20 cellular contexts compared by ENCODE assay signal in the genomic region with DNA sequence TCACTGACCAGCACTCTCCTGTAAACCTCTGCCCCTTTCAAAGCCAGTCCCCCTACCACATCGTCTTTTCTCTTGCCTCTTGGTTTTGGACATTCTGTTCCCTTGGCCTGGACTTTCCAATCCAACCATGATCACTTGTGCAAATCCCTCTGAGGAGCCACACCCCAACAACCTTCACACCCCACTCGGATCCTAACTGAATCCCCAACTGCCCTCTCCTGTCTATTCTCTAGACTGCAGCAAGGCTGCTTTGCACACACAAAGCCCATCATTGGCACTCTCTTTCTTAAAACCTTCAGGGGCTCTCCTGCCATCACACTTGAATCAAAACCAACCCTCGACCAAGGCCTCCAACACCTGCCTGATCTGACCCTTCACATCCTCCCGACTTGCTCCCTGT.
"Had no signal": no experiment of that assay in that cellular context is flagged by ENCODE, and none has a peak within 500 bp of the region (broad histone marks: within the 10 kb centered on the region; RNA-seq: fewer than 3 reads in every experiment).

No MANE protein-coding gene starts in this region.

- DNase-seq: activated B cell treated with CpG ODN at 0.5 μM for 24 hours; activated CD4-positive, alpha-beta T cell treated with anti-CD3 and anti-CD28 coated beads for 48 hours; activated CD8-positive, alpha-beta T cell treated with anti-CD3 and anti-CD28 coated beads for 36 hours; activated effector memory CD4-positive, alpha-beta T cell treated with anti-CD3 and anti-CD28 coated beads, Interleukin-2, amount 50 U/mL, for 16 hours; activated T-cell treated with anti-CD3 and anti-CD28 coated beads, Interleukin-2, amount 50 U/mL, for 4 hours; effector memory CD4-positive, alpha-beta T cell; foreskin melanocyte; head of caudate nucleus; left colon; midbrain; posterior cingulate gyrus; stimulated activated CD4-positive, alpha-beta T cell treated with anti-CD3 and anti-CD28 coated beads, Interleukin-15, amount 100 ng/mL, for 24 hours; stimulated activated CD4-positive, alpha-beta T cell treated with anti-CD3 and anti-CD28 coated beads, Interleukin-4, amount 100 ng/mL, for 1 hour; stimulated activated naive B cell treated with anti-CD40 and anti-IgM and Interleukin-4, amounts not matched to agents 10 μg/mL and 1 μg/mL and 100 μg/mL, for 72 hours; T-helper 17 cell; tibial artery; uterus had no signal

- H3K4me3 ChIP-seq: right atrium auricular region, skin epidermis, tibial artery, uterus had no signal

- H3K9me3 ChIP-seq: right atrium auricular region, tibial artery, uterus had no signal

- H3K27ac ChIP-seq: epithelial cell of prostate, right atrium auricular region, skin epidermis, tibial artery, uterus had no signal

- H3K36me3 ChIP-seq: right atrium auricular region, tibial artery, uterus had no signal

- H3K27me3 ChIP-seq: right atrium auricular region, tibial artery, uterus had no signal

- ATAC-seq: activated CD8-positive, alpha-beta T cell treated with anti-CD3 and anti-CD28 coated beads for 36 hours; activated T-cell treated with anti-CD3 and anti-CD28 coated beads, Interleukin-2, amount 50 U/mL, for 4 hours; left colon; T-helper 17 cell had no signal

- H3K4me1 ChIP-seq: right atrium auricular region had no signal
